ENCODE assay signal across 7 cellular contexts in the genomic region with DNA sequence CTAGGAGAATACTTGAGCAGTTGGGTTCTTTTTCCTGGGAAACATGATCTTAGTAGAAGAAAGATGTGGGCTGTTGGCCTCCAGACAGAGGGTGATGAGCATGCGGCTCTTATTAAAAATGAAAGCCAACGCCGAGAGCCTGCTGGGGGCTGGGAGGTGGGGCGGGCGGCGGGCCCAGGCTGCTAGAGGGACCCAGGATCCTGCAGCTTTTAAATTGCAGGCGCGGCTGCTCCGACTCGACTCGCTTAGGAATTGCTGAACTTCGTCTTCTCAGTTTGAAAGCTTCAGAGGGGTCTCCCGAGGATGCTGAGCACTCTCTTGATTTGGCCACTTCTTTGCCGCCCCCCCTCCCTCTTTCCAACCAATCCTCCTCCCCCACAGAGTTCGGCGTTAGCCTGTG. TPM values are rescaled to one million over a fixed set of nuclear protein-coding genes. Genes with fewer than 3 reads are reported as not detected.
DNase-seq lines count a peak whose midpoint lies in the region; ATAC-seq and TF ChIP-seq lines count a peak whose summit lies in the region.

No MANE protein-coding gene starts in this region.

- peaks cover 6% of the 10 kb centered on the region; the same call in 1 of the 2 replicates for H3F3A ChIP-seq in OCI-LY1 (ENCODE audit: insufficient read depth, low read length)

- H3K4me3 ChIP-seq in OCI-LY1 (ENCODE audit: low read depth, low read length, poor library complexity, severe bottlenecking): peak overlapping the region; percentile 64
- H3K4me3 ChIP-seq in retinal pigment epithelial cell (ENCODE audit: low read length): peak overlapping the region; percentile 59

- peak overlapping the region; percentile 92 for H3K27ac ChIP-seq in OCI-LY1 (ENCODE audit: low read depth, low read length, poor library complexity, severe bottlenecking)

- TF ChIP-seq CTCF in OCI-LY1 (IDR thresholded peaks at IDR 0.05; ENCODE audit: low read length) (no peak), retinal pigment epithelial cell (conservative IDR thresholded peaks at IDR 0.05; ENCODE audit: low read depth, low read length) (no peak)

- H3K36me3 ChIP-seq in OCI-LY1 (ENCODE audit: insufficient read depth, low read length): peaks cover 6% of the 10 kb centered on the region

- peak overlapping the region; percentile 70 for H3K4me2 ChIP-seq in OCI-LY1 (ENCODE audit: low read length)

- H3K36me3 Mint-ChIP-seq in activated naive CD8-positive, alpha-beta T cell treated with anti-CD3 and anti-CD28 coated beads, Interleukin-2, amount 10 ng/mL, durations not matched to agents 7 days and 5 days: peaks cover 25% of the 10 kb centered on the region

- peaks cover 41% of the 10 kb centered on the region for H3K4me1 Mint-ChIP-seq in activated naive CD8-positive, alpha-beta T cell treated with anti-CD3 and anti-CD28 coated beads, Interleukin-2, amount 10 ng/mL, durations not matched to agents 7 days and 5 days

- peak overlapping the region; percentile 71 for H3K9ac ChIP-seq in OCI-LY1 (ENCODE audit: low read length)

- peak overlapping the region; percentile 87 for H3K4me3 Mint-ChIP-seq in activated naive CD8-positive, alpha-beta T cell treated with anti-CD3 and anti-CD28 coated beads, Interleukin-2, amount 10 ng/mL, durations not matched to agents 7 days and 5 days

- intact Hi-C loops in left cardiac atrium (cut with DNase I): loop anchor here (5.0 to 10.0 kb wide), 3 partner anchors 51 to 61 kb away; no protein-coding TSS in a partner anchor

- no peaks in the 10 kb centered on the region for H3K27me3 ChIP-seq in OCI-LY1 (ENCODE audit: insufficient read depth, low read length)

- H3K9me3 ChIP-seq in OCI-LY1 (ENCODE audit: low read length): no peaks in the 10 kb centered on the region

- peaks cover 11% of the 10 kb centered on the region; the same call in 1 of the 2 replicates for H3K79me2 ChIP-seq in OCI-LY1 (ENCODE audit: insufficient read depth, low read length)

- ATAC-seq in GM18907 (IDR thresholded peaks at IDR 0.05; ENCODE audit: unreplicated experiment): peak; percentile 25
- ATAC-seq in activated naive CD8-positive, alpha-beta T cell treated with anti-CD3 and anti-CD28 coated beads, Interleukin-2, amount 10 ng/mL, durations not matched to agents 7 days and 5 days (ENCODE audit: low read depth): peak; percentile 1
- peak; percentile 62 to 71 for ATAC-seq in left cardiac atrium
- no peak for ATAC-seq in HG02759 (IDR thresholded peaks at IDR 0.05; ENCODE audit: unreplicated experiment)
- ATAC-seq in GM19397 (IDR thresholded peaks at IDR 0.05; ENCODE audit: unreplicated experiment): no peak

- POLR2A ChIA-PET in activated naive CD8-positive, alpha-beta T cell treated with anti-CD3 and anti-CD28 coated beads, Interleukin-2, amount 10 ng/mL, durations not matched to agents 7 days and 5 days (lab: Charles Lee): interaction anchor here (0.7 to 1.3 kb wide), 4 partner anchors 14 to 223 kb away, joined by 3 to 7 read pairs (median 3); no protein-coding TSS in a partner anchor

- peak overlapping the region; percentile 84 for H3K27ac Mint-ChIP-seq in activated naive CD8-positive, alpha-beta T cell treated with anti-CD3 and anti-CD28 coated beads, Interleukin-2, amount 10 ng/mL, durations not matched to agents 7 days and 5 days

- H3K27me3 Mint-ChIP-seq in activated naive CD8-positive, alpha-beta T cell treated with anti-CD3 and anti-CD28 coated beads, Interleukin-2, amount 10 ng/mL, durations not matched to agents 7 days and 5 days: no peaks in the 10 kb centered on the region

- H3K9me3 Mint-ChIP-seq in activated naive CD8-positive, alpha-beta T cell treated with anti-CD3 and anti-CD28 coated beads, Interleukin-2, amount 10 ng/mL, durations not matched to agents 7 days and 5 days: no peaks in the 10 kb centered on the region

- H2AFZ ChIP-seq in OCI-LY1 (ENCODE audit: low read length): no peak overlapping the region

- H3K9me2 ChIP-seq in OCI-LY1 (ENCODE audit: low read depth, low read length): no peaks in the 10 kb centered on the region

- no peaks in the 10 kb centered on the region for H4K20me1 ChIP-seq in OCI-LY1 (ENCODE audit: insufficient read depth, low read length)

- peaks cover 69% of the 10 kb centered on the region for H3K4me1 ChIP-seq in OCI-LY1 (ENCODE audit: insufficient read depth, low read length, severe bottlenecking)

- DNase-seq in activated naive CD8-positive, alpha-beta T cell treated with anti-CD3 and anti-CD28 coated beads, Interleukin-2, amount 10 ng/mL, durations not matched to agents 7 days and 5 days: peak; percentile 52
- DNase-seq in left cardiac atrium (peak; percentile 40), retinal pigment epithelial cell (ENCODE audit: low read depth) (no peak)

RNA-seq across cellular contexts. Expression of gene AGPAT3, which starts 1.2 kb away (rescaled TPM):
- 10 to 100 TPM; 75.4 to 76.3 TPM for total RNA-seq in activated naive CD8-positive, alpha-beta T cell treated with anti-CD3 and anti-CD28 coated beads, Interleukin-2, amount 10 ng/mL, durations not matched to agents 7 days and 5 days
- 10 to 100 TPM; 65.1 to 69.4 TPM for total RNA-seq in left cardiac atrium

Comparison
In these comparisons a context has a peak if more than half of its experiments do, and no peak if none do; other contexts are left out.
1. ATAC-seq: peak in GM18907 (single experiment), activated naive CD8-positive, alpha-beta T cell treated with anti-CD3 and anti-CD28 coated beads, Interleukin-2, amount 10 ng/mL, durations not matched to agents 7 days and 5 days (single experiment) and left cardiac atrium (2 of 2); none in HG02759 (single experiment) and GM19397 (single experiment).